ENCODE assay signal across 8 cellular contexts in the genomic region with DNA sequence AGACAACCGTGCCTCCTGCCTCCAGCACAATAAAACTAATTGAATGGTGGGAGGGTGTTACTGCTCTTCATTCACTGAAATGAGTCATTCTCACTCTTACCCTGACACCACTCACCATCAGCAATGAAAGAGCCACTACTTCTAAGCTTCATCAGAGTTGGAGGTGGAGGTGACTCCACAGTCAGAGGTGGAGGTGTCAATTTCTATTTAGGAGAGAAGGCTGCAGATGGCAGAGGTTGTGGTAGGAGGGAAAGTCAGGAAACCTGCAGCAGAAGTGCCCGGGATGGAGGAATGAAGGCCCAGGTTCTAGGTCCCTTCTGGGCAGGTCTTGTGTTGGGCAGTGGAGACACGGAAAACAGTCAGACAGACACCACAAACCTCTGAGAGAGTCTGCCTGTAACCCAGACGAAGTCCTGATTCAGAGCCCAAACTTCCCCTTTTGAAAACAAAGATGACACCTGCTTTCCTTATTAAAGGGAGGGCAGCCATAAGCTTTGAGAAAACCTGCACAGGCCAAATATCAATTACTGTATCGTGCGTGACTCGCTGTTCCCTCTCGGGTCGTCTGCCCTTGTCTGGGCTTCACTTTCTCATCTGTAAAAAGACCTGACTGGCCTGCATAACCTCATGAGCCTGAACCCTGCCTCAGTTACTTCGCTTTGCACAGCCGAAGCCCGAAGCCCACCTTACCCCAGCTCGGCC. TPM values are rescaled to one million over a fixed set of nuclear protein-coding genes. Genes with fewer than 3 reads are reported as not detected.
DNase-seq lines count a peak whose midpoint lies in the region; ATAC-seq and TF ChIP-seq lines count a peak whose summit lies in the region.

No MANE protein-coding gene starts in this region.

- H3K79me2 ChIP-seq in DOHH2 (ENCODE audit: control insufficient read depth, low read length) = peaks cover 92% of the 10 kb centered on the region

- H3K4me3 ChIP-seq in DOHH2 (ENCODE audit: low read length) (peak overlapping the region; percentile 99), MG63 (peak overlapping the region; percentile 82), iPS-20b (ENCODE audit: low read length) (peak overlapping the region; percentile 88)

- no peaks in the 10 kb centered on the region for H3K9me2 ChIP-seq in DOHH2 (replicated peaks; ENCODE audit: control insufficient read depth, low read length)

- peaks cover 6% of the 10 kb centered on the region for H3K36me3 Mint-ChIP-seq in activated T-helper 17 cell treated with anti-CD3 and anti-CD28 coated beads, Interleukin-2, amount 50 U/mL, for 72 hours (ENCODE audit: low read depth)

- no peak for TF ChIP-seq CTCF in DOHH2 (IDR thresholded peaks at IDR 0.05; ENCODE audit: low read depth, low read length, poor library complexity, severe bottlenecking)

- DNase-seq in MG63 (no peak), anterior cingulate cortex (lab: John Stamatoyannopoulos, UW) (no peak)
- DNase-seq in stimulated activated CD4-positive, alpha-beta T cell treated with anti-CD3 and anti-CD28 coated beads, Interleukin-4, amount 100 ng/mL, for 1 hour = peak; percentile 7
- no peak for DNase-seq in effector CD8-positive, alpha-beta T cell (lab: John Stamatoyannopoulos, UW)

- H3F3A ChIP-seq in DOHH2 (ENCODE audit: control insufficient read depth, insufficient read depth) = peaks cover 16% of the 10 kb centered on the region

- H3K4me1 ChIP-seq in DOHH2 (ENCODE audit: control insufficient read depth, low read length) = peaks cover 64% of the 10 kb centered on the region
- H3K4me1 ChIP-seq in iPS-20b (ENCODE audit: insufficient read depth, low read length) = peaks cover 6% of the 10 kb centered on the region

- H3K27ac ChIP-seq in DOHH2 (ENCODE audit: low read depth, low read length) (peak overlapping the region; percentile 65), iPS-20b (ENCODE audit: low read length) (no peak overlapping the region)

- peak overlapping the region; percentile 87 for H3K4me3 Mint-ChIP-seq in activated T-helper 17 cell treated with anti-CD3 and anti-CD28 coated beads, Interleukin-2, amount 50 U/mL, for 72 hours

- H3K9ac ChIP-seq in iPS-20b (ENCODE audit: low read depth, low read length) = peak overlapping the region; percentile 77; the same call in 1 of the 2 replicates

- H3K27ac Mint-ChIP-seq in activated T-helper 17 cell treated with anti-CD3 and anti-CD28 coated beads, Interleukin-2, amount 50 U/mL, for 72 hours = peak overlapping the region; percentile 91

- H3K36me3 ChIP-seq in DOHH2 (ENCODE audit: control insufficient read depth, low read length) = peaks cover 4% of the 10 kb centered on the region
- no peaks in the 10 kb centered on the region for H3K36me3 ChIP-seq in MG63
- no peaks in the 10 kb centered on the region for H3K36me3 ChIP-seq in iPS-20b (ENCODE audit: insufficient read depth, low read depth, low read length)

- H3K9me3 ChIP-seq in DOHH2 (ENCODE audit: control insufficient read depth, insufficient read depth, low read length) (no peaks in the 10 kb centered on the region), MG63 (no peaks in the 10 kb centered on the region), iPS-20b (ENCODE audit: insufficient read depth, low read depth, low read length) (no peaks in the 10 kb centered on the region)

- no peaks in the 10 kb centered on the region for H3K27me3 Mint-ChIP-seq in activated T-helper 17 cell treated with anti-CD3 and anti-CD28 coated beads, Interleukin-2, amount 50 U/mL, for 72 hours

- H3K4me2 ChIP-seq in DOHH2 (ENCODE audit: low read length) = peak overlapping the region; percentile 99

- ATAC-seq in activated T-helper 17 cell treated with anti-CD3 and anti-CD28 coated beads, Interleukin-2, amount 50 U/mL, for 72 hours (replicated peaks) = peak; percentile 39
- ATAC-seq in HG02759 (IDR thresholded peaks at IDR 0.05; ENCODE audit: unreplicated experiment) = no peak

- H3K27me3 ChIP-seq in DOHH2 (ENCODE audit: control insufficient read depth, low read length) = no peaks in the 10 kb centered on the region
- H3K27me3 ChIP-seq in MG63 = no peaks in the 10 kb centered on the region
- peaks cover 13% of the 10 kb centered on the region; the same call in 1 of the 2 replicates for H3K27me3 ChIP-seq in iPS-20b (ENCODE audit: insufficient read depth, low read length)

- H3K4me1 Mint-ChIP-seq in activated T-helper 17 cell treated with anti-CD3 and anti-CD28 coated beads, Interleukin-2, amount 50 U/mL, for 72 hours = peaks cover 30% of the 10 kb centered on the region

- peaks cover under 1% of the 10 kb centered on the region for H4K20me1 ChIP-seq in DOHH2 (ENCODE audit: control insufficient read depth, insufficient read depth, low read depth, low read length)

- no peaks in the 10 kb centered on the region for H3K9me3 Mint-ChIP-seq in activated T-helper 17 cell treated with anti-CD3 and anti-CD28 coated beads, Interleukin-2, amount 50 U/mL, for 72 hours

RNA-seq across cellular contexts. Expression of a gene that starts 0.7 kb away (rescaled TPM):
- 12.5 and 39.0 TPM in 2 replicates for total RNA-seq in MG63 (2014; rRNA removed; shearing (Covaris generic); ENCODE audit: low replicate concordance)
- 10 to 100 TPM; 30.8 to 33.5 TPM for total RNA-seq in activated T-helper 17 cell treated with anti-CD3 and anti-CD28 coated beads, Interleukin-2, amount 50 U/mL, for 72 hours

RNA-seq across cellular contexts. Expression of a gene that starts 0.9 kb away (rescaled TPM):
- total RNA-seq in MG63 (2014; rRNA removed; shearing (Covaris generic); ENCODE audit: low replicate concordance) = 3.2 and 4.2 TPM in 2 replicates
- total RNA-seq in activated T-helper 17 cell treated with anti-CD3 and anti-CD28 coated beads, Interleukin-2, amount 50 U/mL, for 72 hours = 1 to 10 TPM; 6.4 to 7.2 TPM

RNA-seq across cellular contexts. Expression of a gene that starts 49.4 kb away (rescaled TPM):
- total RNA-seq in MG63 (2014; rRNA removed; shearing (Covaris generic); ENCODE audit: low replicate concordance) = 28.4 and 41.5 TPM in 2 replicates
- total RNA-seq in activated T-helper 17 cell treated with anti-CD3 and anti-CD28 coated beads, Interleukin-2, amount 50 U/mL, for 72 hours = 10 to 100 TPM; 33.8 to 64.7 TPM
